In genomic region chr3:182124187-182124586, GRCh38 we compare ENCODE assay signal across 27 cellular contexts.
"Had no signal": no experiment of that assay in that cellular context is flagged by ENCODE, and none has a peak within 500 bp of the region (broad histone marks: within the 10 kb centered on the region; RNA-seq: fewer than 3 reads in every experiment).

No MANE protein-coding gene starts in this region.

- H3K27me3 ChIP-seq: colonic mucosa, esophagus muscularis mucosa, neutrophil, pancreas, right lobe of liver, testis, tibial artery, upper lobe of left lung, uterus had no signal

- H3K36me3 ChIP-seq: colonic mucosa, esophagus muscularis mucosa, heart right ventricle, lower lobe of right lung, neutrophil, pancreas, right lobe of liver, tibial artery, upper lobe of left lung, uterus had no signal

- ATAC-seq: heart right ventricle; left ventricle myocardium superior; lower lobe of right lung; natural killer cell treated with Interleukin-12 subunit alpha and Interleukin-12 subunit beta and Interleukin-15 and Interleukin-18, amount 100 ng/mL, for 72 hours; pancreas; right lobe of liver; stimulated activated effector memory CD8-positive, alpha-beta T cell treated with anti-CD3 and anti-CD28 coated beads, Interleukin-12 subunit alpha, Interleukin-12 subunit beta, amount 100 ng/mL, for 72 hours; stimulated activated naive CD8-positive, alpha-beta T cell treated with anti-CD3 and anti-CD28 coated beads, Interleukin-15, Interleukin-2, amounts not matched to agents 100 U/mL and 50 U/mL, for 24 hours had no signal

- H3K27ac Mint-ChIP-seq: naive B cell; natural killer cell treated with Interleukin-12 subunit alpha and Interleukin-12 subunit beta and Interleukin-15 and Interleukin-18, amount 100 ng/mL, for 72 hours; stimulated activated effector memory CD8-positive, alpha-beta T cell treated with anti-CD3 and anti-CD28 coated beads, Interleukin-12 subunit alpha, Interleukin-12 subunit beta, amount 100 ng/mL, for 72 hours had no signal

- H3K27me3 Mint-ChIP-seq: natural killer cell treated with Interleukin-12 subunit alpha and Interleukin-12 subunit beta and Interleukin-15 and Interleukin-18, amount 100 ng/mL, for 72 hours had no signal

- H3K4me3 ChIP-seq: colonic mucosa, esophagus muscularis mucosa, heart right ventricle, lower lobe of right lung, pancreas, right lobe of liver, testis, tibial artery, upper lobe of left lung, uterus had no signal

- H3K36me3 Mint-ChIP-seq: naive B cell; natural killer cell treated with Interleukin-12 subunit alpha and Interleukin-12 subunit beta and Interleukin-15 and Interleukin-18, amount 100 ng/mL, for 72 hours; stimulated activated effector memory CD8-positive, alpha-beta T cell treated with anti-CD3 and anti-CD28 coated beads, Interleukin-12 subunit alpha, Interleukin-12 subunit beta, amount 100 ng/mL, for 72 hours had no signal

- H3K4me3 Mint-ChIP-seq: naive B cell; natural killer cell treated with Interleukin-12 subunit alpha and Interleukin-12 subunit beta and Interleukin-15 and Interleukin-18, amount 100 ng/mL, for 72 hours; neural crest cell; stimulated activated effector memory CD8-positive, alpha-beta T cell treated with anti-CD3 and anti-CD28 coated beads, Interleukin-12 subunit alpha, Interleukin-12 subunit beta, amount 100 ng/mL, for 72 hours had no signal

- DNase-seq: colonic mucosa; dermis blood vessel endothelial cell; effector memory CD4-positive, alpha-beta T cell; foreskin melanocyte; glutamatergic neuron; heart right ventricle; hippocampal formation; islet precursor cell; kidney glomerular epithelial cell; left ventricle myocardium superior; lower lobe of right lung; naive B cell; pancreas; right lobe of liver; stimulated activated CD4-positive, alpha-beta T cell treated with anti-CD3 and anti-CD28 coated beads, Interleukin-2, amount 100 ng/mL, for 24 hours; stimulated activated CD4-positive, alpha-beta T cell treated with anti-CD3 and anti-CD28 coated beads, Interleukin-4, amount 100 ng/mL, for 24 hours; stimulated activated naive CD8-positive, alpha-beta T cell treated with anti-CD3 and anti-CD28 coated beads, Interleukin-15, Interleukin-2, amounts not matched to agents 100 U/mL and 50 U/mL, for 24 hours; substantia nigra; testis; tibial artery; upper lobe of left lung; uterus had no signal

- H3K9me3 ChIP-seq: colonic mucosa, esophagus muscularis mucosa, heart right ventricle, lower lobe of right lung, neutrophil, pancreas, right lobe of liver, testis, tibial artery, upper lobe of left lung, uterus had no signal

- H3K4me1 ChIP-seq: colonic mucosa, esophagus muscularis mucosa, heart right ventricle, lower lobe of right lung, pancreas, right lobe of liver, testis, tibial artery, upper lobe of left lung, uterus had no signal

- H3K27ac ChIP-seq: colonic mucosa, esophagus muscularis mucosa, heart right ventricle, lower lobe of right lung, neutrophil, pancreas, right lobe of liver, testis, tibial artery, upper lobe of left lung, uterus had no signal

- H3K4me1 Mint-ChIP-seq: naive B cell; stimulated activated effector memory CD8-positive, alpha-beta T cell treated with anti-CD3 and anti-CD28 coated beads, Interleukin-12 subunit alpha, Interleukin-12 subunit beta, amount 100 ng/mL, for 72 hours had no signal
